13 cellular contexts compared by ENCODE assay signal in genomic region chr13:59261928-59262488, GRCh38.
DNase-seq lines count a peak whose midpoint lies in the region; ATAC-seq and TF ChIP-seq lines count a peak whose summit lies in the region.
"Had no signal": no experiment of that assay in that cellular context is flagged by ENCODE, and none has a peak within 500 bp of the region (broad histone marks: within the 10 kb centered on the region; RNA-seq: fewer than 3 reads in every experiment).

No MANE protein-coding gene starts in this region.

- TF ChIP-seq CTCF in SK-N-SH (IDR thresholded peaks at IDR 0.05) = peak; percentile 41
- peak; percentile 66 for TF ChIP-seq CTCF in type B pancreatic cell (conservative IDR thresholded peaks at IDR 0.05)

- 76% methylated on average over 4 of the region's 4 CpGs for WGBS in SK-N-SH (ENCODE audit: low lambda C conversion rate)
- 47% methylated on average over 4 of the region's 4 CpGs for WGBS in right cardiac atrium

- H3K9me2 ChIP-seq in SK-N-SH = no peaks in the 10 kb centered on the region

- H3K27ac Mint-ChIP-seq in type B pancreatic cell = no peak overlapping the region
- no peak overlapping the region for H3K27ac Mint-ChIP-seq in activated CD4-positive, alpha-beta memory T cell treated with anti-CD3 and anti-CD28 coated beads for 36 hours
- no peak overlapping the region for H3K27ac Mint-ChIP-seq in CD8-positive, alpha-beta memory T cell
- H3K27ac Mint-ChIP-seq: CD8-positive, alpha-beta T cell had no signal

- no peak for DNase-seq in Right ventricle myocardium superior
- DNase-seq in cardiac septum (ENCODE audit: low spot score) = no peak
- DNase-seq in SK-N-SH = no peak
- DNase-seq in right cardiac atrium = no peak
- DNase-seq in type B pancreatic cell (ENCODE audit: extremely low spot score, unreplicated experiment) = no peak
- no peak for DNase-seq in activated CD4-positive, alpha-beta memory T cell treated with anti-CD3 and anti-CD28 coated beads for 36 hours
- DNase-seq in CD8-positive, alpha-beta memory T cell = no peak
- DNase-seq: activated CD4-positive, alpha-beta T cell treated with anti-CD3 and anti-CD28 coated beads, Interleukin-2, amount 50 U/mL, for 4 hours; CD8-positive, alpha-beta T cell; central memory CD4-positive, alpha-beta T cell; PC-3 had no signal

- POLR2A ChIA-PET in SK-N-SH (lab: Yijun Ruan, JAX) = no interaction called here
- POLR2A ChIA-PET in activated CD4-positive, alpha-beta memory T cell treated with anti-CD3 and anti-CD28 coated beads for 36 hours (lab: Charles Lee) = no interaction called here
- POLR2A ChIA-PET in CD8-positive, alpha-beta memory T cell (lab: Charles Lee) = no interaction called here

- H3K4me2 ChIP-seq in SK-N-SH = no peak overlapping the region

- no peaks in the 10 kb centered on the region for H3F3A ChIP-seq in SK-N-SH (replicated peaks; ENCODE audit: insufficient read depth)

- no peaks in the 10 kb centered on the region for H3K27me3 Mint-ChIP-seq in type B pancreatic cell
- peaks cover 2% of the 10 kb centered on the region for H3K27me3 Mint-ChIP-seq in activated CD4-positive, alpha-beta memory T cell treated with anti-CD3 and anti-CD28 coated beads for 36 hours
- peaks cover 0 to 2% of the 10 kb centered on the region in 2 donors for H3K27me3 Mint-ChIP-seq in CD8-positive, alpha-beta memory T cell

- H3K36me3 Mint-ChIP-seq in type B pancreatic cell = no peaks in the 10 kb centered on the region
- no peaks in the 10 kb centered on the region for H3K36me3 Mint-ChIP-seq in activated CD4-positive, alpha-beta memory T cell treated with anti-CD3 and anti-CD28 coated beads for 36 hours
- no peaks in the 10 kb centered on the region for H3K36me3 Mint-ChIP-seq in CD8-positive, alpha-beta memory T cell
- H3K36me3 Mint-ChIP-seq: CD8-positive, alpha-beta T cell had no signal

- TF ChIP-seq EP300 in SK-N-SH (IDR thresholded peaks at IDR 0.05; ENCODE audit: borderline replicate concordance in 1 of 2, low read depth in 1 of 2, low read length in 1 of 2) = no peak

- TF ChIP-seq RAD21 in SK-N-SH (IDR thresholded peaks at IDR 0.05; ENCODE audit: low read length) = peak; percentile 52

- H4K20me1 ChIP-seq in SK-N-SH (ENCODE audit: insufficient read depth) = no peaks in the 10 kb centered on the region

- H3K4me1 ChIP-seq in SK-N-SH (ENCODE audit: control insufficient read depth in 1 of 2, insufficient read depth in 2 of 2, low read depth in 1 of 2, low read length in 1 of 2) = peaks cover 0 to 6% of the 10 kb centered on the region in 2 experiments; a peak in 2 of 4 replicates
- no peaks in the 10 kb centered on the region for H3K4me1 ChIP-seq in right cardiac atrium (ENCODE audit: control insufficient read depth, insufficient read depth, low read length)
- H3K4me1 ChIP-seq in CD8-positive, alpha-beta memory T cell (ENCODE audit: insufficient read depth, low read length) = no peaks in the 10 kb centered on the region

- peaks cover 5% of the 10 kb centered on the region for H3K4me1 Mint-ChIP-seq in type B pancreatic cell (ENCODE audit: unreplicated experiment)
- no peaks in the 10 kb centered on the region for H3K4me1 Mint-ChIP-seq in activated CD4-positive, alpha-beta memory T cell treated with anti-CD3 and anti-CD28 coated beads for 36 hours (ENCODE audit: low read depth)
- H3K4me1 Mint-ChIP-seq in CD8-positive, alpha-beta memory T cell = no peaks in the 10 kb centered on the region

- CTCF ChIA-PET in SK-N-SH (lab: Yijun Ruan, JAX) = interaction anchor here (0.8 to 1.4 kb wide), 4 partner anchors 11 to 1637 kb away, joined by 3 read pairs; no protein-coding TSS in a partner anchor
- CTCF ChIA-PET in activated CD4-positive, alpha-beta memory T cell treated with anti-CD3 and anti-CD28 coated beads for 36 hours (lab: Charles Lee) = no interaction called here
- CTCF ChIA-PET in CD8-positive, alpha-beta memory T cell (lab: Charles Lee) = no interaction called here

- H3K36me3 ChIP-seq in SK-N-SH (replicated peaks in 1 of 2; ENCODE audit: control insufficient read depth in 1 of 2, insufficient read depth in 2 of 2, low read length in 1 of 2) = no peaks in the 10 kb centered on the region
- no peaks in the 10 kb centered on the region for H3K36me3 ChIP-seq in CD8-positive, alpha-beta memory T cell (ENCODE audit: insufficient read depth, low read length)
- H3K36me3 ChIP-seq: thoracic aorta had no signal

- H3K9me3 Mint-ChIP-seq in type B pancreatic cell = no peaks in the 10 kb centered on the region
- H3K9me3 Mint-ChIP-seq in activated CD4-positive, alpha-beta memory T cell treated with anti-CD3 and anti-CD28 coated beads for 36 hours = no peaks in the 10 kb centered on the region
- H3K9me3 Mint-ChIP-seq in CD8-positive, alpha-beta memory T cell = peaks cover 0 to 2% (median 0%) of the 10 kb centered on the region in 5 donors
- H3K9me3 Mint-ChIP-seq: CD8-positive, alpha-beta T cell had no signal

- no peak overlapping the region for H3K4me3 ChIP-seq in SK-N-SH (ENCODE audit: low read depth in 2 of 2, low read length in 1 of 2)
- H3K4me3 ChIP-seq in right cardiac atrium (ENCODE audit: low read length) = no peak overlapping the region
- no peak overlapping the region for H3K4me3 ChIP-seq in CD8-positive, alpha-beta memory T cell (ENCODE audit: low read length)
- H3K4me3 ChIP-seq: thoracic aorta had no signal

- H3K27me3 ChIP-seq in SK-N-SH (ENCODE audit: insufficient read depth) = no peaks in the 10 kb centered on the region
- H3K27me3 ChIP-seq in right cardiac atrium (ENCODE audit: control insufficient read depth, insufficient read depth) = no peaks in the 10 kb centered on the region
- no peaks in the 10 kb centered on the region for H3K27me3 ChIP-seq in CD8-positive, alpha-beta memory T cell (ENCODE audit: insufficient read depth, low read length, poor library complexity, severe bottlenecking)

- no peak overlapping the region for H2AFZ ChIP-seq in SK-N-SH (ENCODE audit: low read depth)

- H3K79me2 ChIP-seq in SK-N-SH (ENCODE audit: insufficient read depth) = no peaks in the 10 kb centered on the region

- H3K27ac ChIP-seq in SK-N-SH (ENCODE audit: low read depth in 2 of 2, low read length in 1 of 2) (no peak overlapping the region), right cardiac atrium (ENCODE audit: low read length) (no peak overlapping the region)
- H3K27ac ChIP-seq in CD8-positive, alpha-beta memory T cell (ENCODE audit: low read depth, low read length) = no peak overlapping the region
- H3K27ac ChIP-seq: thoracic aorta had no signal

- peak; percentile 36 for ATAC-seq in Right ventricle myocardium superior (ENCODE audit: poor library complexity)
- ATAC-seq in right cardiac atrium = peak; percentile 51 to 72
- ATAC-seq in HG03039 (IDR thresholded peaks at IDR 0.05; ENCODE audit: unreplicated experiment) = no peak
- ATAC-seq: CD8-positive, alpha-beta T cell; PC-3 had no signal

- intact Hi-C loops in Right ventricle myocardium superior (cut with DNase I) (no loop called here), cardiac septum (cut with DNase I) (no loop called here), right cardiac atrium (cut with DNase I) (no loop called here)
- intact Hi-C loops in activated CD4-positive, alpha-beta memory T cell treated with anti-CD3 and anti-CD28 coated beads for 36 hours (cut with micrococcal nuclease) = no loop called here

- H3K9ac ChIP-seq in SK-N-SH = no peak overlapping the region

- H3K9me3 ChIP-seq in SK-N-SH (no peaks in the 10 kb centered on the region), right cardiac atrium (ENCODE audit: control insufficient read depth, low read length) (no peaks in the 10 kb centered on the region)
- no peaks in the 10 kb centered on the region for H3K9me3 ChIP-seq in CD8-positive, alpha-beta memory T cell (ENCODE audit: low read length)
- H3K9me3 ChIP-seq: thoracic aorta had no signal

- no peak overlapping the region for H3K4me3 Mint-ChIP-seq in type B pancreatic cell
- H3K4me3 Mint-ChIP-seq in activated CD4-positive, alpha-beta memory T cell treated with anti-CD3 and anti-CD28 coated beads for 36 hours = no peak overlapping the region
- H3K4me3 Mint-ChIP-seq in CD8-positive, alpha-beta memory T cell = no peak overlapping the region
- H3K4me3 Mint-ChIP-seq: CD8-positive, alpha-beta T cell had no signal

TF ChIP-seq in SK-N-SH, 30 proteins besides CTCF, POLR2A, EP300 and RAD21:
- TF ChIP-seq SMC3 (IDR thresholded peaks at IDR 0.05; ENCODE audit: low read depth, low read length) (0 out of 2 replicates have a peak, but pooled peaks have one; percentile 4), SIN3A (IDR thresholded peaks at IDR 0.05; ENCODE audit: borderline replicate concordance, low read depth, low read length) (no peak)
